Comparison of ENCODE assay signal across 8 cellular contexts in the genomic region with DNA sequence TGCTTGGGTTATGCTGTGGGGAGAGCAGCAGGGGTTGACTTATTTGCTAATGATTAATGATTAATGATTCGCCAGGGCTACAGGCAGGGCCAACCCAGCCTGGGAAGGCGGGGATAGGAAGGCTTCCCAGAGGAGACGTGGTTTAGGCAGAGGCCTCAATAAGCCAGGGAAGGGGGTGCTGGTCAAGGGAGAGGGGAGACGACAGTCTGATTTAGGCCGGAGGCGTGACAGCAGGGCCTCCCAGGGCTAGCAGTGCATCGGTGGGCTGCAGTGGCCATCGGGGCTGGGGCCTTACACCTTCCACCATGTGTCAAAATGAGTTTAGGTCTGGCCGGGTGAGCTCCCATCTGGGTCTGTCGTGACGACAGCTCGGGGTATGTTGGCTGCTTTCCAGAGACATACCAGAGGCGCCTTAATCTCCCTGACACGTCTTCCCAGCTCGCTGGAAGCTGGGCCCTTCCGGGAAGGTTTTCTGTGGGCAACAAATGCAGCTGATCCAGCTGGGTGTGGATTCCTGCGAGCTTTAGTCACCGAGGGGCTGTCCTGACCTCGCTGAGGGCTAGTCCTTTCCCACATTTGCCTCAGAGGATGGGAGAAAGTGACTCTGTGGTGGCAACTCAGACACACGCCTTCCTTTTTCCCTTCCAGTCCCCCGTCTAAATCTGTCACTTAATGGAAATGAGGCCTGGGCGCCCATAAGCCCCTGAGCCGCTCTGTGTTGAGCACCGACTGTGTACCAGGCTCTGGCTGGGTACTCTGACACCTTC. TPM values are rescaled to one million over a fixed set of nuclear protein-coding genes. Genes with fewer than 3 reads are reported as not detected.
DNase-seq lines count a peak whose midpoint lies in the region; ATAC-seq and TF ChIP-seq lines count a peak whose summit lies in the region.

No MANE protein-coding gene starts in this region.

- H3K9me3 ChIP-seq in muscle layer of duodenum (ENCODE audit: control insufficient read depth in 1 of 2, low read length in 2 of 2): no peaks in the 10 kb centered on the region
- no peaks in the 10 kb centered on the region for H3K9me3 ChIP-seq in naive thymus-derived CD4-positive, alpha-beta T cell (ENCODE audit: control insufficient read depth in 2 of 3, low read length in 3 of 3)

- ATAC-seq in activated CD8-positive, alpha-beta T cell treated with anti-CD3 and anti-CD28 coated beads, Interleukin-2, amount 10 ng/mL, durations not matched to agents 7 days and 5 days: no peak
- no peak for ATAC-seq in naive thymus-derived CD4-positive, alpha-beta T cell

- intact Hi-C loops in dorsolateral prefrontal cortex (cut with DNase I): no loop called here
- intact Hi-C loops in naive thymus-derived CD4-positive, alpha-beta T cell (cut with micrococcal nuclease): no loop called here

- peak; percentile 97 for DNase-seq in ACHN
- DNase-seq in NCI-H226: peak; percentile 100
- DNase-seq in epithelial cell of esophagus (ENCODE audit: low read depth): peak; percentile 97
- no peak for DNase-seq in dorsolateral prefrontal cortex
- no peak for DNase-seq in iPS-NIHi11 (ENCODE audit: low spot score)
- no peak for DNase-seq in activated CD8-positive, alpha-beta T cell treated with anti-CD3 and anti-CD28 coated beads, Interleukin-2, amount 10 ng/mL, durations not matched to agents 7 days and 5 days
- no peak for DNase-seq in naive thymus-derived CD4-positive, alpha-beta T cell

- no peaks in the 10 kb centered on the region for H3K36me3 Mint-ChIP-seq in activated CD8-positive, alpha-beta T cell treated with anti-CD3 and anti-CD28 coated beads, Interleukin-2, amount 10 ng/mL, durations not matched to agents 7 days and 5 days (ENCODE audit: low read depth)
- no peaks in the 10 kb centered on the region for H3K36me3 Mint-ChIP-seq in naive thymus-derived CD4-positive, alpha-beta T cell

- no peaks in the 10 kb centered on the region for H3K4me1 Mint-ChIP-seq in activated CD8-positive, alpha-beta T cell treated with anti-CD3 and anti-CD28 coated beads, Interleukin-2, amount 10 ng/mL, durations not matched to agents 7 days and 5 days (ENCODE audit: low read depth)
- H3K4me1 Mint-ChIP-seq in naive thymus-derived CD4-positive, alpha-beta T cell: peaks cover 0 to 2% (median 0%) of the 10 kb centered on the region in 7 donors

- H3K27ac Mint-ChIP-seq in activated CD8-positive, alpha-beta T cell treated with anti-CD3 and anti-CD28 coated beads, Interleukin-2, amount 10 ng/mL, durations not matched to agents 7 days and 5 days: no peak overlapping the region
- H3K27ac Mint-ChIP-seq in naive thymus-derived CD4-positive, alpha-beta T cell: peak overlapping the region in 1 of 9 donors; percentile 36

- H3K4me3 ChIP-seq in epithelial cell of esophagus (ENCODE audit: low read length) (no peak overlapping the region), muscle layer of duodenum (ENCODE audit: low read depth in 1 of 2, low read length in 2 of 2) (peak overlapping the region in 1 of 2 donors; percentile 13), dorsolateral prefrontal cortex (no peak overlapping the region)
- no peak overlapping the region for H3K4me3 ChIP-seq in naive thymus-derived CD4-positive, alpha-beta T cell (ENCODE audit: low read length)

- TF ChIP-seq CTCF in epithelial cell of esophagus (IDR thresholded peaks at IDR 0.05; ENCODE audit: insufficient read depth, low read depth, low read length, missing control alignments) (no peak), dorsolateral prefrontal cortex (IDR thresholded peaks at IDR 0.05 in 54 of 56, conservative IDR thresholded peaks at IDR 0.05 in 2 of 56; ENCODE audit: low read depth in 1 of 56, partially characterized antibody in 56 of 56) (no peak)

- H3K27me3 Mint-ChIP-seq in activated CD8-positive, alpha-beta T cell treated with anti-CD3 and anti-CD28 coated beads, Interleukin-2, amount 10 ng/mL, durations not matched to agents 7 days and 5 days (ENCODE audit: low read depth): peaks cover 7% of the 10 kb centered on the region
- peaks cover 0 to 6% (median 0%) of the 10 kb centered on the region in 5 donors for H3K27me3 Mint-ChIP-seq in naive thymus-derived CD4-positive, alpha-beta T cell

- no peaks in the 10 kb centered on the region for H3K36me3 ChIP-seq in muscle layer of duodenum (ENCODE audit: control insufficient read depth in 1 of 2, insufficient read depth in 2 of 2, low read length in 2 of 2)
- H3K36me3 ChIP-seq in naive thymus-derived CD4-positive, alpha-beta T cell (ENCODE audit: control insufficient read depth in 2 of 3, insufficient read depth in 3 of 3, low read length in 3 of 3): no peaks in the 10 kb centered on the region

- CTCF ChIA-PET in activated CD8-positive, alpha-beta T cell treated with anti-CD3 and anti-CD28 coated beads, Interleukin-2, amount 10 ng/mL, durations not matched to agents 7 days and 5 days (lab: Charles Lee): no interaction called here
- CTCF ChIA-PET in naive thymus-derived CD4-positive, alpha-beta T cell (lab: Charles Lee): no interaction called here

- peaks cover 5 to 8% of the 10 kb centered on the region in 2 donors for H3K4me1 ChIP-seq in muscle layer of duodenum (ENCODE audit: control insufficient read depth in 1 of 2, insufficient read depth in 2 of 2, low read length in 2 of 2)
- H3K4me1 ChIP-seq in naive thymus-derived CD4-positive, alpha-beta T cell (ENCODE audit: control insufficient read depth in 2 of 2, insufficient read depth in 2 of 2, low read length in 2 of 2): no peaks in the 10 kb centered on the region

- H3K9me3 Mint-ChIP-seq in activated CD8-positive, alpha-beta T cell treated with anti-CD3 and anti-CD28 coated beads, Interleukin-2, amount 10 ng/mL, durations not matched to agents 7 days and 5 days (ENCODE audit: insufficient read depth): no peaks in the 10 kb centered on the region
- H3K9me3 Mint-ChIP-seq in naive thymus-derived CD4-positive, alpha-beta T cell: no peaks in the 10 kb centered on the region

- POLR2A ChIA-PET in activated CD8-positive, alpha-beta T cell treated with anti-CD3 and anti-CD28 coated beads, Interleukin-2, amount 10 ng/mL, durations not matched to agents 7 days and 5 days (lab: Charles Lee): no interaction called here
- POLR2A ChIA-PET in naive thymus-derived CD4-positive, alpha-beta T cell (lab: Charles Lee): no interaction called here

- H3K27ac ChIP-seq in muscle layer of duodenum (ENCODE audit: low read length): peak overlapping the region; percentile 91
- no peak overlapping the region for H3K27ac ChIP-seq in dorsolateral prefrontal cortex
- H3K27ac ChIP-seq in naive thymus-derived CD4-positive, alpha-beta T cell (ENCODE audit: low read depth, low read length): no peak overlapping the region

- in situ Hi-C loops in ACHN (cut with HindIII; ENCODE audit: low pct_ligation_motif_present, low pct_unique_long_range_greater_than_20kb, low sequenced_read_pairs): no loop called here

- H3K27me3 ChIP-seq in muscle layer of duodenum (ENCODE audit: low read depth, low read length) (no peaks in the 10 kb centered on the region), dorsolateral prefrontal cortex (no peaks in the 10 kb centered on the region)
- no peaks in the 10 kb centered on the region for H3K27me3 ChIP-seq in naive thymus-derived CD4-positive, alpha-beta T cell (ENCODE audit: control insufficient read depth in 2 of 2, insufficient read depth in 2 of 2, low read length in 2 of 2)

- H3K4me3 Mint-ChIP-seq in activated CD8-positive, alpha-beta T cell treated with anti-CD3 and anti-CD28 coated beads, Interleukin-2, amount 10 ng/mL, durations not matched to agents 7 days and 5 days: no peak overlapping the region
- H3K4me3 Mint-ChIP-seq in naive thymus-derived CD4-positive, alpha-beta T cell: no peak overlapping the region

RNA-seq across cellular contexts. Expression of a gene that starts 3.7 kb away (rescaled TPM):
- total RNA-seq in dorsolateral prefrontal cortex: 10 to 100 TPM in 2 of 120 experiments, 1 to 10 TPM in 51, under 1 TPM in 36, not detected in 31; 0.16 to 18.5 (median 1.2) TPM
- not detected for total RNA-seq in activated CD8-positive, alpha-beta T cell treated with anti-CD3 and anti-CD28 coated beads, Interleukin-2, amount 10 ng/mL, durations not matched to agents 7 days and 5 days
- 1 to 10 TPM in 1 of 5 experiments, under 1 TPM in 1, not detected in 3; 0.16 to 1.8 TPM for total RNA-seq in naive thymus-derived CD4-positive, alpha-beta T cell
- not detected for polyA plus RNA-seq in naive thymus-derived CD4-positive, alpha-beta T cell

RNA-seq across cellular contexts. Expression of a gene that starts 50.5 kb away (rescaled TPM):
- total RNA-seq in dorsolateral prefrontal cortex: 10 to 100 TPM in 72 of 120 experiments, 1 to 10 TPM in 48; 4.3 to 20.0 (median 10.7) TPM
- 10 to 100 TPM; 11.6 to 12.7 TPM for total RNA-seq in activated CD8-positive, alpha-beta T cell treated with anti-CD3 and anti-CD28 coated beads, Interleukin-2, amount 10 ng/mL, durations not matched to agents 7 days and 5 days
- 10 to 100 TPM in 4 of 5 experiments, 1 to 10 TPM in 1; 8.8 to 23.0 (median 13.4) TPM for total RNA-seq in naive thymus-derived CD4-positive, alpha-beta T cell
- 10 to 100 TPM; 18.7 to 23.2 TPM for polyA plus RNA-seq in naive thymus-derived CD4-positive, alpha-beta T cell

Comparison
In these comparisons a context has a peak if more than half of its experiments do, and no peak if none do; other contexts are left out.
1. DNase-seq: peak in ACHN (single experiment), NCI-H226 (single experiment) and epithelial cell of esophagus (single experiment); none in dorsolateral prefrontal cortex (0 of 10), iPS-NIHi11 (single experiment), activated CD8-positive, alpha-beta T cell treated with anti-CD3 and anti-CD28 coated beads, Interleukin-2, amount 10 ng/mL, durations not matched to agents 7 days and 5 days (single experiment) and naive thymus-derived CD4-positive, alpha-beta T cell (0 of 9).